ENCODE assay signal across 12 cellular contexts in genomic region chr17:81423698-81424071, GRCh38. TPM values are rescaled to one million over a fixed set of nuclear protein-coding genes. Genes with fewer than 3 reads are reported as not detected.
DNase-seq lines count a peak whose midpoint lies in the region; ATAC-seq and TF ChIP-seq lines count a peak whose summit lies in the region.
"Had no signal": no experiment of that assay in that cellular context is flagged by ENCODE, and none has a peak within 500 bp of the region (broad histone marks: within the 10 kb centered on the region; RNA-seq: fewer than 3 reads in every experiment).

No MANE protein-coding gene starts in this region.

- no peak overlapping the region for H3K27ac Mint-ChIP-seq in stimulated activated naive CD8-positive, alpha-beta T cell treated with anti-CD3 and anti-CD28 coated beads, Interleukin-15, amount 100 ng/mL, for 72 hours
- H3K27ac Mint-ChIP-seq: activated naive CD4-positive, alpha-beta T cell treated with anti-CD3 and anti-CD28 coated beads, Interleukin-2, amount 50 U/mL, for 24 hours; stimulated activated naive CD8-positive, alpha-beta T cell treated with anti-CD3 and anti-CD28 coated beads, Interleukin-15, Interleukin-2, amounts not matched to agents 100 ng/mL and 50 ng/mL, for 24 hours had no signal

- no peak for TF ChIP-seq POLR2A in prostate gland (IDR thresholded peaks at IDR 0.05)

- H3K4me1 Mint-ChIP-seq in stimulated activated naive CD8-positive, alpha-beta T cell treated with anti-CD3 and anti-CD28 coated beads, Interleukin-15, amount 100 ng/mL, for 72 hours: no peaks in the 10 kb centered on the region
- H3K4me1 Mint-ChIP-seq: central memory CD8-positive, alpha-beta T cell had no signal

- no peak overlapping the region for H3K4me3 Mint-ChIP-seq in stimulated activated naive CD8-positive, alpha-beta T cell treated with anti-CD3 and anti-CD28 coated beads, Interleukin-15, amount 100 ng/mL, for 72 hours
- H3K4me3 Mint-ChIP-seq: activated naive CD4-positive, alpha-beta T cell treated with anti-CD3 and anti-CD28 coated beads, Interleukin-2, amount 50 U/mL, for 24 hours; central memory CD8-positive, alpha-beta T cell; stimulated activated naive CD8-positive, alpha-beta T cell treated with anti-CD3 and anti-CD28 coated beads, Interleukin-15, Interleukin-2, amounts not matched to agents 100 ng/mL and 50 ng/mL, for 24 hours had no signal

- H3K4me1 ChIP-seq in right atrium auricular region: peaks cover 0 to 82% of the 10 kb centered on the region in 2 donors
- H3K4me1 ChIP-seq in right cardiac atrium (ENCODE audit: control insufficient read depth, insufficient read depth, low read length): peaks cover 11% of the 10 kb centered on the region
- peaks cover 28 to 62% of the 10 kb centered on the region in 2 donors for H3K4me1 ChIP-seq in esophagus (ENCODE audit: control insufficient read depth in 2 of 2, insufficient read depth in 2 of 2, low read length in 1 of 2)
- peaks cover 19% of the 10 kb centered on the region for H3K4me1 ChIP-seq in prostate gland (replicated peaks)

- 80% methylated on average over 16 of the region's 16 CpGs for WGBS in right cardiac atrium
- WGBS in esophagus, 2 donors: 49 to 61% methylated on average over 13 to 16 of the region's 16 CpGs
- WGBS in prostate gland: 74% methylated on average over 8 of the region's 16 CpGs

- no peaks in the 10 kb centered on the region for H3K9me3 Mint-ChIP-seq in stimulated activated naive CD8-positive, alpha-beta T cell treated with anti-CD3 and anti-CD28 coated beads, Interleukin-15, amount 100 ng/mL, for 72 hours
- H3K9me3 Mint-ChIP-seq: activated naive CD4-positive, alpha-beta T cell treated with anti-CD3 and anti-CD28 coated beads, Interleukin-2, amount 50 U/mL, for 24 hours; central memory CD8-positive, alpha-beta T cell; stimulated activated naive CD8-positive, alpha-beta T cell treated with anti-CD3 and anti-CD28 coated beads, Interleukin-15, Interleukin-2, amounts not matched to agents 100 ng/mL and 50 ng/mL, for 24 hours had no signal

- peak overlapping the region; percentile 88 to 93 for H3K27ac ChIP-seq in right atrium auricular region
- no peak overlapping the region for H3K27ac ChIP-seq in right cardiac atrium (ENCODE audit: low read length)
- H3K27ac ChIP-seq in esophagus (ENCODE audit: low read depth in 2 of 2, low read length in 1 of 2): peak overlapping the region; percentile 20 to 50
- peak overlapping the region; percentile 59 to 62 for H3K27ac ChIP-seq in prostate gland

- no peaks in the 10 kb centered on the region for H3K36me3 ChIP-seq in right atrium auricular region
- no peaks in the 10 kb centered on the region for H3K36me3 ChIP-seq in esophagus (ENCODE audit: control insufficient read depth in 2 of 2, insufficient read depth in 2 of 2, low read length in 1 of 2)
- no peaks in the 10 kb centered on the region for H3K36me3 ChIP-seq in prostate gland

- TF ChIP-seq CTCF in right atrium auricular region (IDR thresholded peaks at IDR 0.05) (no peak), prostate gland (IDR thresholded peaks at IDR 0.05) (no peak)

- H3K9me3 ChIP-seq in right atrium auricular region (no peaks in the 10 kb centered on the region), right cardiac atrium (ENCODE audit: control insufficient read depth, low read length) (no peaks in the 10 kb centered on the region), esophagus (ENCODE audit: control insufficient read depth in 2 of 2, insufficient read depth in 1 of 2, low read depth in 1 of 2, low read length in 1 of 2) (peaks cover 0 to 3% of the 10 kb centered on the region in 2 donors), prostate gland (no peaks in the 10 kb centered on the region)

- intact Hi-C loops in right cardiac atrium (cut with DNase I) (loop anchor here in 2 of 4 donors (5.0 to 10.0 kb wide), 2 partner anchors 51 to 59 kb away; no protein-coding TSS in a partner anchor), prostate gland (cut with DNase I) (no loop called here)

- H3K27me3 ChIP-seq in right atrium auricular region (no peaks in the 10 kb centered on the region), right cardiac atrium (ENCODE audit: control insufficient read depth, insufficient read depth) (no peaks in the 10 kb centered on the region), esophagus (ENCODE audit: control insufficient read depth in 1 of 2, insufficient read depth in 2 of 2, low read length in 2 of 2) (no peaks in the 10 kb centered on the region), prostate gland (replicated peaks; ENCODE audit: insufficient read depth) (no peaks in the 10 kb centered on the region)

- no peak for ATAC-seq in right cardiac atrium
- ATAC-seq in stimulated activated naive CD8-positive, alpha-beta T cell treated with anti-CD3 and anti-CD28 coated beads, Interleukin-15, amount 100 ng/mL, for 72 hours: no peak
- no peak for ATAC-seq in GM19467 (IDR thresholded peaks at IDR 0.05; ENCODE audit: unreplicated experiment)

- DNase-seq in right atrium auricular region (ENCODE audit: low spot score) (no peak), right cardiac atrium (no peak), prostate gland (ENCODE audit: low spot score) (no peak), occipital lobe (lab: John Stamatoyannopoulos, UW) (no peak), NCI-H1417 (lab: John Stamatoyannopoulos, UW) (no peak)
- no peak for DNase-seq in stimulated activated naive CD8-positive, alpha-beta T cell treated with anti-CD3 and anti-CD28 coated beads, Interleukin-15, amount 100 ng/mL, for 72 hours
- DNase-seq: activated CD4-positive, CD25-positive, alpha-beta regulatory T cell treated with anti-CD3 and anti-CD28 coated beads, Interleukin-2, amount 50 U/mL, for 72 hours had no signal

- H3K27me3 Mint-ChIP-seq in stimulated activated naive CD8-positive, alpha-beta T cell treated with anti-CD3 and anti-CD28 coated beads, Interleukin-15, amount 100 ng/mL, for 72 hours: peaks cover 14% of the 10 kb centered on the region
- H3K27me3 Mint-ChIP-seq: central memory CD8-positive, alpha-beta T cell had no signal

- H3K4me3 ChIP-seq in right atrium auricular region: no peak overlapping the region
- no peak overlapping the region for H3K4me3 ChIP-seq in right cardiac atrium (ENCODE audit: low read length)
- no peak overlapping the region for H3K4me3 ChIP-seq in esophagus (ENCODE audit: low read depth in 1 of 2, low read length in 2 of 2)
- H3K4me3 ChIP-seq in prostate gland: no peak overlapping the region

RNA-seq across cellular contexts. Expression of gene BAHCC1, which starts 28.4 kb away (rescaled TPM):
- total RNA-seq in right atrium auricular region (10 to 100 TPM in 1 of 2 donors, 1 to 10 TPM in 1; 5.8 to 12.7 TPM), right cardiac atrium (10 to 100 TPM in 2 of 4 donors, 1 to 10 TPM in 2; 8.3 to 12.8 (median 9.4) TPM), prostate gland (10 to 100 TPM; 11.4 to 28.9 TPM), occipital lobe (7.6 TPM)
- polyA plus RNA-seq in right cardiac atrium (8.7 TPM), esophagus (1 to 10 TPM; 3.0 to 9.1 TPM)
